In the genomic region with DNA sequence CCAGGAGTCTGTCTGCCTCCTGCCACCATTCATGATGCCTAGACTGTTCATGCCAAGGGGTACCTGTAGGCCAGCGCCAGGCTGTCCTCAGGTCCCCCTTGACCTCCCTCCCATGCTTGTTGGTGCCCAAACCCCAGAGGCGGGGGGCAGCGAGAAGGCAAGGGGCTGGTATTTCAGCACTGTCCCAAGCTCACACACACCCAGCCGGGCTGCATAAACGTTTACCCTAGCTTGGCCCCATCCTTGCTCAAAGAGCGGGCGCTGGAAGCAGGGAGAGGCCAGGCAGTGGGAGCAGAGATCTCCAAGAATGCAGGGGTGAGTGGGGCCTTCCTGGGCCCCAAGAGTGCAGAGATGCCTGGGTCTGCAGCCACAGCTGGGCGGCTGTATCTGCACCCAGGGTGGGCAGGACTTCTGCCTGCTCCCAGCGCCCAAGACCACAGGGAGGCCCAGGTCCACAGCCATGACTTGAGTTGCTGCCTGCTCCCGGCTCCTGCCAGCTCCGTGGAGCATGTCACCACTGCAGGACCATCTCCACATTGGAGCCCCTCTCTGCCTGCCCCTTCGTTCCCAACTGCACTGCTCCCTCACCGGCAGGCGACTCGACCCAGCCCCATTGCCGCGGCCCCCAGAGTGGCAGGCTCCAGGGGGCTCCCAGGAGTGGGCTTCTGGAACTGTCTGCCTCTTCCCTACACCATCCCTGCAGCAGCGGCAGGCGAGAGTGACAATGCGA, we compare ENCODE assay signal across 20 cellular contexts.
DNase-seq lines count a peak whose midpoint lies in the region; ATAC-seq, FAIRE-seq and TF ChIP-seq lines count a peak whose summit lies in the region.
"Had no signal": no experiment of that assay in that cellular context is flagged by ENCODE, and none has a peak within 500 bp of the region (broad histone marks: within the 10 kb centered on the region; RNA-seq: fewer than 3 reads in every experiment).

No MANE protein-coding gene starts in this region.

- CTCF ChIA-PET in SK-N-SH (lab: Yijun Ruan, JAX): no interaction called here

- POLR2A ChIA-PET in SK-N-SH (lab: Yijun Ruan, JAX): no interaction called here

- H3K27me3 ChIP-seq in upper lobe of right lung (no peaks in the 10 kb centered on the region), SK-N-SH (ENCODE audit: insufficient read depth) (no peaks in the 10 kb centered on the region)
- H3K27me3 ChIP-seq: BE2C had no signal

- H3K36me3 Mint-ChIP-seq in chondrocyte (ENCODE audit: low read depth): no peaks in the 10 kb centered on the region
- no peaks in the 10 kb centered on the region for H3K36me3 Mint-ChIP-seq in stimulated activated effector memory CD8-positive, alpha-beta T cell treated with anti-CD3 and anti-CD28 coated beads, Interleukin-12 subunit alpha, Interleukin-12 subunit beta, amount 100 ng/mL, for 72 hours
- no peaks in the 10 kb centered on the region for H3K36me3 Mint-ChIP-seq in effector memory CD8-positive, alpha-beta T cell (ENCODE audit: insufficient read depth)
- H3K36me3 Mint-ChIP-seq in CD14-positive monocyte: no peaks in the 10 kb centered on the region
- H3K36me3 Mint-ChIP-seq: IgD-negative memory B cell had no signal

- TF ChIP-seq CTCF in chondrocyte (IDR thresholded peaks at IDR 0.05) (no peak), kidney (IDR thresholded peaks at IDR 0.05; ENCODE audit: borderline replicate concordance, extremely low read depth, insufficient read depth) (no peak), upper lobe of right lung (IDR thresholded peaks at IDR 0.05) (no peak), SK-N-SH (IDR thresholded peaks at IDR 0.05) (no peak), CD14-positive monocyte (IDR thresholded peaks at IDR 0.05) (no peak)

- H3K79me2 ChIP-seq in SK-N-SH (ENCODE audit: insufficient read depth): no peaks in the 10 kb centered on the region

- H3K9me3 ChIP-seq in kidney (ENCODE audit: control insufficient read depth in 1 of 2, low read length in 2 of 2) (no peaks in the 10 kb centered on the region), upper lobe of right lung (no peaks in the 10 kb centered on the region), SK-N-SH (no peaks in the 10 kb centered on the region; the same call in 1 of the 2 replicates)
- H3K9me3 ChIP-seq: BE2C had no signal

- intact Hi-C loops in kidney (cut with DNase I) (no loop called here), upper lobe of right lung (cut with DNase I) (no loop called here), CD14-positive monocyte (cut with micrococcal nuclease) (no loop called here)

- H3K4me3 Mint-ChIP-seq in chondrocyte (ENCODE audit: unreplicated experiment) (no peak overlapping the region), CD14-positive monocyte (no peak overlapping the region)
- H3K4me3 Mint-ChIP-seq in stimulated activated effector memory CD8-positive, alpha-beta T cell treated with anti-CD3 and anti-CD28 coated beads, Interleukin-12 subunit alpha, Interleukin-12 subunit beta, amount 100 ng/mL, for 72 hours: no peak overlapping the region
- H3K4me3 Mint-ChIP-seq in effector memory CD8-positive, alpha-beta T cell: no peak overlapping the region
- H3K4me3 Mint-ChIP-seq: CD4-positive, alpha-beta T cell; H9; IgD-negative memory B cell had no signal

- no peaks in the 10 kb centered on the region for H3K9me3 Mint-ChIP-seq in chondrocyte (ENCODE audit: low read depth)
- peaks cover 8% of the 10 kb centered on the region for H3K9me3 Mint-ChIP-seq in stimulated activated effector memory CD8-positive, alpha-beta T cell treated with anti-CD3 and anti-CD28 coated beads, Interleukin-12 subunit alpha, Interleukin-12 subunit beta, amount 100 ng/mL, for 72 hours
- H3K9me3 Mint-ChIP-seq in effector memory CD8-positive, alpha-beta T cell: peaks cover 0 to 11% of the 10 kb centered on the region in 2 donors
- peaks cover 0 to 9% (median 3%) of the 10 kb centered on the region in 7 donors for H3K9me3 Mint-ChIP-seq in CD14-positive monocyte
- H3K9me3 Mint-ChIP-seq: CD4-positive, alpha-beta T cell had no signal

- WGBS in SK-N-SH (ENCODE audit: low lambda C conversion rate): 37% methylated on average over 10 of the region's 20 CpGs

- no peak overlapping the region for H3K9ac ChIP-seq in kidney (ENCODE audit: low read length in 2 of 2)
- H3K9ac ChIP-seq in SK-N-SH: no peak overlapping the region

- no peak overlapping the region for H3K27ac Mint-ChIP-seq in chondrocyte (ENCODE audit: unreplicated experiment)
- no peak overlapping the region for H3K27ac Mint-ChIP-seq in stimulated activated effector memory CD8-positive, alpha-beta T cell treated with anti-CD3 and anti-CD28 coated beads, Interleukin-12 subunit alpha, Interleukin-12 subunit beta, amount 100 ng/mL, for 72 hours
- no peak overlapping the region for H3K27ac Mint-ChIP-seq in effector memory CD8-positive, alpha-beta T cell
- no peak overlapping the region for H3K27ac Mint-ChIP-seq in CD14-positive monocyte
- H3K27ac Mint-ChIP-seq: CD4-positive, alpha-beta T cell; H9; IgD-negative memory B cell had no signal

- no peak overlapping the region for H2AFZ ChIP-seq in SK-N-SH (ENCODE audit: low read depth)

- H3K27ac ChIP-seq in kidney (ENCODE audit: low read depth in 2 of 2, low read length in 2 of 2) (no peak overlapping the region), upper lobe of right lung (no peak overlapping the region), SK-N-SH (ENCODE audit: low read depth in 2 of 2, low read length in 1 of 2) (no peak overlapping the region)

- peak; percentile 37 for ATAC-seq in stimulated activated effector memory CD8-positive, alpha-beta T cell treated with anti-CD3 and anti-CD28 coated beads, Interleukin-12 subunit alpha, Interleukin-12 subunit beta, amount 100 ng/mL, for 72 hours
- ATAC-seq in upper lobe of right lung: peak; percentile 43
- no peak for ATAC-seq in effector memory CD8-positive, alpha-beta T cell (replicated peaks)

- H3K4me2 ChIP-seq in SK-N-SH: no peak overlapping the region

- H3K4me1 ChIP-seq in kidney (ENCODE audit: control insufficient read depth in 1 of 2, insufficient read depth in 1 of 2, low read depth in 1 of 2, low read length in 2 of 2) (no peaks in the 10 kb centered on the region), upper lobe of right lung (no peaks in the 10 kb centered on the region), SK-N-SH (ENCODE audit: control insufficient read depth in 1 of 2, insufficient read depth in 2 of 2, low read depth in 1 of 2, low read length in 1 of 2) (no peaks in the 10 kb centered on the region)
- H3K4me1 ChIP-seq: BE2C had no signal

- H3K4me1 Mint-ChIP-seq in chondrocyte (ENCODE audit: low read depth): no peaks in the 10 kb centered on the region
- no peaks in the 10 kb centered on the region for H3K4me1 Mint-ChIP-seq in stimulated activated effector memory CD8-positive, alpha-beta T cell treated with anti-CD3 and anti-CD28 coated beads, Interleukin-12 subunit alpha, Interleukin-12 subunit beta, amount 100 ng/mL, for 72 hours
- H3K4me1 Mint-ChIP-seq in effector memory CD8-positive, alpha-beta T cell (ENCODE audit: low read depth in 2 of 2): no peaks in the 10 kb centered on the region
- H3K4me1 Mint-ChIP-seq in CD14-positive monocyte: no peaks in the 10 kb centered on the region
- H3K4me1 Mint-ChIP-seq: H9, IgD-negative memory B cell had no signal

- H3K4me3 ChIP-seq in kidney (ENCODE audit: low read length in 2 of 2) (no peak overlapping the region), upper lobe of right lung (no peak overlapping the region), SK-N-SH (ENCODE audit: low read depth in 2 of 2, low read length in 1 of 2) (no peak overlapping the region)

- H3K9me2 ChIP-seq in SK-N-SH: peaks cover 3% of the 10 kb centered on the region; the same call in 1 of the 2 replicates

- no peaks in the 10 kb centered on the region for H3F3A ChIP-seq in SK-N-SH (replicated peaks; ENCODE audit: insufficient read depth)

- H4K20me1 ChIP-seq in SK-N-SH (ENCODE audit: insufficient read depth): no peaks in the 10 kb centered on the region

- TF ChIP-seq EP300 in SK-N-SH (IDR thresholded peaks at IDR 0.05; ENCODE audit: borderline replicate concordance in 1 of 2, low read depth in 1 of 2, low read length in 1 of 2): no peak

- peaks cover 4% of the 10 kb centered on the region for H3K27me3 Mint-ChIP-seq in chondrocyte (ENCODE audit: low read depth)
- no peaks in the 10 kb centered on the region for H3K27me3 Mint-ChIP-seq in effector memory CD8-positive, alpha-beta T cell
- no peaks in the 10 kb centered on the region for H3K27me3 Mint-ChIP-seq in CD14-positive monocyte (ENCODE audit: low read depth in 3 of 3)
- H3K27me3 Mint-ChIP-seq: CD4-positive, alpha-beta T cell; IgD-negative memory B cell had no signal

- no peak for TF ChIP-seq RAD21 in SK-N-SH (IDR thresholded peaks at IDR 0.05; ENCODE audit: low read length)

- no peak for FAIRE-seq in kidney (lab: Jason Lieb, UNC)
- FAIRE-seq: A204.1, HTR-8/SVneo had no signal

- DNase-seq in chondrocyte (ENCODE audit: low spot score) (peak; percentile 74), kidney (peak; percentile 62), upper lobe of right lung (no peak), NCI-H1092 (lab: John Stamatoyannopoulos, UW) (no peak), SK-N-SH (no peak), CD14-positive monocyte (ENCODE audit: low spot score) (no peak)
- DNase-seq in stimulated activated effector memory CD8-positive, alpha-beta T cell treated with anti-CD3 and anti-CD28 coated beads, Interleukin-12 subunit alpha, Interleukin-12 subunit beta, amount 100 ng/mL, for 72 hours (ENCODE audit: low spot score in 2 of 2): no peak
- no peak for DNase-seq in effector memory CD8-positive, alpha-beta T cell
- DNase-seq: ACHN; BE2C; C1 segment of cervical spinal cord; CD4-positive, alpha-beta T cell; DMS153; DMS79 treated with DMSO at 0.1 percent for 48 hours; GF-D8; GOT3; H9 had no signal

- H3K36me3 ChIP-seq in kidney (ENCODE audit: control insufficient read depth in 1 of 2, insufficient read depth in 2 of 2, low read length in 2 of 2): no peaks in the 10 kb centered on the region
- no peaks in the 10 kb centered on the region for H3K36me3 ChIP-seq in upper lobe of right lung
- no peaks in the 10 kb centered on the region for H3K36me3 ChIP-seq in SK-N-SH (replicated peaks in 1 of 2; ENCODE audit: control insufficient read depth in 1 of 2, insufficient read depth in 2 of 2, low read length in 1 of 2)
- H3K36me3 ChIP-seq: BE2C had no signal

TF ChIP-seq in SK-N-SH, 30 proteins besides CTCF, POLR2A, EP300 and RAD21 (continues in another document):
- no peak for TF ChIP-seq NFIC (IDR thresholded peaks at IDR 0.05; ENCODE audit: borderline replicate concordance)
- TF ChIP-seq, protein P1, sequence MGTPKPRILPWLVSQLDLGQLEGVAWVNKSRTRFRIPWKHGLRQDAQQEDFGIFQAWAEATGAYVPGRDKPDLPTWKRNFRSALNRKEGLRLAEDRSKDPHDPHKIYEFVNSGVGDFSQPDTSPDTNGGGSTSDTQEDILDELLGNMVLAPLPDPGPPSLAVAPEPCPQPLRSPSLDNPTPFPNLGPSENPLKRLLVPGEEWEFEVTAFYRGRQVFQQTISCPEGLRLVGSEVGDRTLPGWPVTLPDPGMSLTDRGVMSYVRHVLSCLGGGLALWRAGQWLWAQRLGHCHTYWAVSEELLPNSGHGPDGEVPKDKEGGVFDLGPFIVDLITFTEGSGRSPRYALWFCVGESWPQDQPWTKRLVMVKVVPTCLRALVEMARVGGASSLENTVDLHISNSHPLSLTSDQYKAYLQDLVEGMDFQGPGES (IDR thresholded peaks at IDR 0.05; ENCODE audit: low read depth, low read length): no peak

Comparison
In these comparisons a context has a peak if more than half of its experiments do, and no peak if none do; other contexts are left out.
1. DNase-seq: peak in chondrocyte (single experiment) and kidney (single experiment); none in stimulated activated effector memory CD8-positive, alpha-beta T cell treated with anti-CD3 and anti-CD28 coated beads, Interleukin-12 subunit alpha, Interleukin-12 subunit beta, amount 100 ng/mL, for 72 hours (0 of 2), upper lobe of right lung (single experiment), NCI-H1092 (single experiment), SK-N-SH (single experiment), effector memory CD8-positive, alpha-beta T cell (0 of 3) and CD14-positive monocyte (single experiment).